ENCODE assay signal across 2 cellular contexts in genomic region chr11:65946655-65947054, GRCh38.
TF ChIP-seq lines count a peak whose summit lies in the region.

No MANE protein-coding gene starts in this region.

TF ChIP-seq in IMR-90, 13 proteins besides CTCF, POLR2A, EP300 and RAD21:
- TF ChIP-seq CEBPB (IDR thresholded peaks at IDR 0.05; ENCODE audit: low read depth, low read length) (no peak), RCOR1 (IDR thresholded peaks at IDR 0.05; ENCODE audit: insufficient replicate concordance, low read length) (no peak), NFE2L2 (IDR thresholded peaks at IDR 0.05; ENCODE audit: low read depth, low read length) (no peak), USF2 (IDR thresholded peaks at IDR 0.05; ENCODE audit: low read depth, low read length) (no peak), MAFK (IDR thresholded peaks at IDR 0.05; ENCODE audit: low read depth, low read length) (no peak), ELK1 (IDR thresholded peaks at IDR 0.05; ENCODE audit: borderline replicate concordance, low read depth, low read length) (no peak), CHD1 (IDR thresholded peaks at IDR 0.05; ENCODE audit: low read depth, low read length) (no peak), MAZ (IDR thresholded peaks at IDR 0.05; ENCODE audit: borderline replicate concordance, low read depth, low read length) (no peak), BHLHE40 (IDR thresholded peaks at IDR 0.05; ENCODE audit: low read depth, low read length) (no peak), FOS (IDR thresholded peaks at IDR 0.05; ENCODE audit: low read depth, low read length) (no peak), SMC3 (IDR thresholded peaks at IDR 0.05; ENCODE audit: low read depth, low read length) (no peak), RFX5 (IDR thresholded peaks at IDR 0.05; ENCODE audit: low read depth, low read length) (no peak), MXI1 (IDR thresholded peaks at IDR 0.05; ENCODE audit: borderline replicate concordance, low read depth, low read length) (no peak)

TF ChIP-seq in H1, 55 proteins besides CTCF, POLR2A, EP300 and RAD21:
- TF ChIP-seq NRF1 (IDR thresholded peaks at IDR 0.05; ENCODE audit: low read depth, low read length) (no peak), EZH2 (IDR thresholded peaks at IDR 0.05; ENCODE audit: low read depth, low read length, severe bottlenecking) (no peak), TBP (IDR thresholded peaks at IDR 0.05; ENCODE audit: low read depth, low read length) (no peak), KDM1A (IDR thresholded peaks at IDR 0.05; ENCODE audit: borderline replicate concordance, low read length) (no peak)
